28 cellular contexts compared by ENCODE assay signal in the genomic region with DNA sequence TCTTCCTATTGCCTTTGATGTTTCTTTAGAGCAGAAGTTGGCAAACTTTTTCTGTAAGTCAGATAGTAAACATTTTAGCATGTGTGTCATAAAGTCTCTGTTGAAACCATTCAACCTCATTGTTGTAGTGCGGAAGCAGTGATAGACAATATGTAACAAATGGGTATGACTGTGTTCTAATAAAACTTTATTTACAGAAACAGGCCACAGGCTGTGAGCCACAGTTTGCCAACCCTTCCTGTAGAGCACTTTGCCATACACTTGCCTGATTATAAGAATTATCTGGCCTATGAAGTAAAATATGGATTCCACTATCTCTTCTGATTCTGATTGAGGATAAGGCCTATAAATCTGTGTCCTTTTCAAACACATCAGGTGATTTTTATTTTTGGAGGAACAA.
"Had no signal": no experiment of that assay in that cellular context is flagged by ENCODE, and none has a peak within 500 bp of the region (broad histone marks: within the 10 kb centered on the region; RNA-seq: fewer than 3 reads in every experiment).

No MANE protein-coding gene starts in this region.

- H3K27ac ChIP-seq: neutrophil, ovary, parathyroid adenoma, psoas muscle, skin epidermis, stomach, thoracic aorta, tibial nerve, upper lobe of left lung, vagina had no signal

- H3K4me3 ChIP-seq: ovary, psoas muscle, skin epidermis, stomach, thoracic aorta, thyroid gland, tibial nerve, upper lobe of left lung, vagina had no signal

- FAIRE-seq: urothelium cell line had no signal

- ATAC-seq: naive thymus-derived CD8-positive, alpha-beta T cell; natural killer cell treated with Interleukin-12 subunit alpha and Interleukin-12 subunit beta and Interleukin-15 and Interleukin-18, amount 100 ng/mL, for 72 hours; psoas muscle; right cardiac atrium; sciatic nerve; stimulated activated effector memory CD8-positive, alpha-beta T cell treated with anti-CD3 and anti-CD28 coated beads, Interleukin-12 subunit alpha, Interleukin-12 subunit beta, amount 100 ng/mL, for 72 hours; stimulated activated naive B cell treated with anti-CD40 and anti-IgM and Interleukin-4, amounts not matched to agents 10 μg/mL and 1 μg/mL and 100 μg/mL, for 72 hours had no signal

- H3K27me3 ChIP-seq: neutrophil, ovary, stomach, thyroid gland, tibial nerve, upper lobe of left lung, vagina had no signal

- H2AFZ ChIP-seq: parathyroid adenoma had no signal

- H3K9me3 ChIP-seq: neutrophil, ovary, psoas muscle, stomach, thoracic aorta, thyroid gland, tibial nerve, upper lobe of left lung, vagina had no signal

- DNase-seq: naive B cell; naive thymus-derived CD8-positive, alpha-beta T cell; nephron progenitor cell; nucleus accumbens; ovary; posterior cingulate gyrus; psoas muscle; right cardiac atrium; stimulated activated CD4-positive, alpha-beta T cell treated with anti-CD3 and anti-CD28 coated beads, Interleukin-15, amount 100 ng/mL, for 24 hours; stimulated activated CD4-positive, alpha-beta T cell treated with anti-CD3 and anti-CD28 coated beads, Interleukin-2, amount 100 ng/mL, for 24 hours; stimulated activated CD4-positive, alpha-beta T cell treated with anti-CD3 and anti-CD28 coated beads, Interleukin-2, amount 100 ng/mL, for 48 hours; stimulated activated CD4-positive, alpha-beta T cell treated with anti-CD3 and anti-CD28 coated beads, Interleukin-4, amount 100 ng/mL, for 24 hours; stimulated activated naive B cell treated with anti-CD40 and anti-IgM and Interleukin-4, amounts not matched to agents 10 μg/mL and 1 μg/mL and 100 μg/mL, for 72 hours; stimulated activated naive CD4-positive, alpha-beta T cell treated with Interleukin-2 at 50 U/mL for 16 hours; stomach; thyroid gland; trophoblast cell; upper lobe of left lung had no signal

- H3K4me1 ChIP-seq: parathyroid adenoma, psoas muscle, stomach, tibial nerve, upper lobe of left lung, vagina had no signal

- H3K9ac ChIP-seq: parathyroid adenoma had no signal

- H3K79me2 ChIP-seq: parathyroid adenoma had no signal

- H3K36me3 ChIP-seq: neutrophil, ovary, stomach, thoracic aorta, thyroid gland, tibial nerve, upper lobe of left lung, vagina had no signal
